In genomic region chr14:69999246-69999645, GRCh38 we compare ENCODE assay signal across 11 cellular contexts.
DNase-seq lines count a peak whose midpoint lies in the region; ATAC-seq and TF ChIP-seq lines count a peak whose summit lies in the region.
"Had no signal": no experiment of that assay in that cellular context is flagged by ENCODE, and none has a peak within 500 bp of the region (broad histone marks: within the 10 kb centered on the region; RNA-seq: fewer than 3 reads in every experiment).

No MANE protein-coding gene starts in this region.

- peak overlapping the region; percentile 8 for H3K4me3 Mint-ChIP-seq in Calu3 (ENCODE audit: low read depth, unreplicated experiment)
- H3K4me3 Mint-ChIP-seq in activated CD4-positive, alpha-beta T cell treated with anti-CD3 and anti-CD28 coated beads, Interleukin-2, amount 10 ng/mL, durations not matched to agents 7 days and 5 days: no peak overlapping the region

- no peaks in the 10 kb centered on the region for H3K36me3 ChIP-seq in WERI-Rb-1
- H3K36me3 ChIP-seq: gastrocnemius medialis had no signal

- CTCF ChIA-PET in Calu3 (lab: Charles Lee): interaction anchor here (1.3 kb wide), 1 partner anchor 15 kb away, joined by 6 read pairs; no protein-coding TSS in a partner anchor
- CTCF ChIA-PET in activated CD4-positive, alpha-beta T cell treated with anti-CD3 and anti-CD28 coated beads, Interleukin-2, amount 10 ng/mL, durations not matched to agents 7 days and 5 days (lab: Charles Lee): no interaction called here

- H3K36me3 Mint-ChIP-seq in Calu3 (ENCODE audit: insufficient read depth, unreplicated experiment): peaks cover 10% of the 10 kb centered on the region
- no peaks in the 10 kb centered on the region for H3K36me3 Mint-ChIP-seq in activated CD4-positive, alpha-beta T cell treated with anti-CD3 and anti-CD28 coated beads, Interleukin-2, amount 10 ng/mL, durations not matched to agents 7 days and 5 days (ENCODE audit: low read depth)

- no peaks in the 10 kb centered on the region for H3K9me3 Mint-ChIP-seq in Calu3 (ENCODE audit: low read depth, unreplicated experiment)
- no peaks in the 10 kb centered on the region for H3K9me3 Mint-ChIP-seq in activated CD4-positive, alpha-beta T cell treated with anti-CD3 and anti-CD28 coated beads, Interleukin-2, amount 10 ng/mL, durations not matched to agents 7 days and 5 days

- ATAC-seq in HG03342 (IDR thresholded peaks at IDR 0.05; ENCODE audit: unreplicated experiment): no peak
- ATAC-seq: gastrocnemius medialis; stimulated activated naive CD8-positive, alpha-beta T cell treated with anti-CD3 and anti-CD28 coated beads, Interleukin-15, Interleukin-2, amounts not matched to agents 100 U/mL and 50 U/mL, for 24 hours had no signal

- in situ Hi-C loops in astrocyte of the cerebellum (cut with HindIII; ENCODE audit: low sequenced_read_pairs): no loop called here

- BruUV-seq in Calu3 (replicated peaks; lab: Mats Ljungman, UMichigan): no TSS peak

- H3K27me3 Mint-ChIP-seq in Calu3 (ENCODE audit: unreplicated experiment): no peaks in the 10 kb centered on the region
- peaks cover 16% of the 10 kb centered on the region for H3K27me3 Mint-ChIP-seq in activated CD4-positive, alpha-beta T cell treated with anti-CD3 and anti-CD28 coated beads, Interleukin-2, amount 10 ng/mL, durations not matched to agents 7 days and 5 days

- TF ChIP-seq CTCF in Calu3 (IDR thresholded peaks at IDR 0.05; ENCODE audit: unreplicated experiment): no peak
- no peak for TF ChIP-seq CTCF in astrocyte of the cerebellum (IDR thresholded peaks at IDR 0.05; ENCODE audit: low read depth, low read length, missing control alignments)
- no peak for TF ChIP-seq CTCF in WERI-Rb-1 (IDR thresholded peaks at IDR 0.05; ENCODE audit: low read depth, low read length)

- no peak overlapping the region for H3K4me3 ChIP-seq in astrocyte of the cerebellum (ENCODE audit: low read depth, low read length)
- no peak overlapping the region for H3K4me3 ChIP-seq in WERI-Rb-1 (ENCODE audit: low read depth, low read length)
- H3K4me3 ChIP-seq: gastrocnemius medialis had no signal

- H3K27ac ChIP-seq in WERI-Rb-1: no peak overlapping the region
- H3K27ac ChIP-seq: gastrocnemius medialis had no signal

- POLR2A ChIA-PET in activated CD4-positive, alpha-beta T cell treated with anti-CD3 and anti-CD28 coated beads, Interleukin-2, amount 10 ng/mL, durations not matched to agents 7 days and 5 days (lab: Charles Lee): no interaction called here

- no peaks in the 10 kb centered on the region for H3K9me3 ChIP-seq in WERI-Rb-1 (ENCODE audit: severe bottlenecking)
- H3K9me3 ChIP-seq: gastrocnemius medialis had no signal

- intact Hi-C loops in Calu3 (cut with micrococcal nuclease; ENCODE audit: unreplicated experiment): no loop called here

- peak; percentile 45 for DNase-seq in Calu3
- peak; percentile 92 to 98 for DNase-seq in NCI-H2081 (lab: John Stamatoyannopoulos, UW)
- DNase-seq in astrocyte of the cerebellum (ENCODE audit: low read depth): peak; percentile 97
- peak; percentile 69 for DNase-seq in kidney glomerular epithelial cell (lab: John Stamatoyannopoulos, UW)
- DNase-seq in activated CD4-positive, alpha-beta T cell treated with anti-CD3 and anti-CD28 coated beads, Interleukin-2, amount 10 ng/mL, durations not matched to agents 7 days and 5 days: no peak
- no peak for DNase-seq in WERI-Rb-1
- no peak for DNase-seq in NCI-H1048 (lab: John Stamatoyannopoulos, UW)
- DNase-seq: amniotic stem cell; gastrocnemius medialis; stimulated activated naive CD8-positive, alpha-beta T cell treated with anti-CD3 and anti-CD28 coated beads, Interleukin-15, Interleukin-2, amounts not matched to agents 100 U/mL and 50 U/mL, for 24 hours had no signal

- no peaks in the 10 kb centered on the region for H3K27me3 ChIP-seq in WERI-Rb-1 (ENCODE audit: insufficient read depth, low read depth, severe bottlenecking)
- H3K27me3 ChIP-seq: gastrocnemius medialis had no signal

- H3K4me1 Mint-ChIP-seq in Calu3 (ENCODE audit: low read depth, unreplicated experiment): peaks cover 28% of the 10 kb centered on the region
- no peaks in the 10 kb centered on the region for H3K4me1 Mint-ChIP-seq in activated CD4-positive, alpha-beta T cell treated with anti-CD3 and anti-CD28 coated beads, Interleukin-2, amount 10 ng/mL, durations not matched to agents 7 days and 5 days

- H3K27ac Mint-ChIP-seq in Calu3 (ENCODE audit: unreplicated experiment): peak overlapping the region; percentile 92
- H3K27ac Mint-ChIP-seq in activated CD4-positive, alpha-beta T cell treated with anti-CD3 and anti-CD28 coated beads, Interleukin-2, amount 10 ng/mL, durations not matched to agents 7 days and 5 days: no peak overlapping the region

Comparison
In these comparisons a context has a peak if more than half of its experiments do, and no peak if none do; other contexts are left out.
1. DNase-seq: peak in Calu3 (single experiment), NCI-H2081 (2 of 2), astrocyte of the cerebellum (single experiment) and kidney glomerular epithelial cell (single experiment); none in activated CD4-positive, alpha-beta T cell treated with anti-CD3 and anti-CD28 coated beads, Interleukin-2, amount 10 ng/mL, durations not matched to agents 7 days and 5 days (single experiment), WERI-Rb-1 (single experiment) and NCI-H1048 (single experiment).